Comparison of ENCODE assay signal across 25 cellular contexts in the genomic region with DNA sequence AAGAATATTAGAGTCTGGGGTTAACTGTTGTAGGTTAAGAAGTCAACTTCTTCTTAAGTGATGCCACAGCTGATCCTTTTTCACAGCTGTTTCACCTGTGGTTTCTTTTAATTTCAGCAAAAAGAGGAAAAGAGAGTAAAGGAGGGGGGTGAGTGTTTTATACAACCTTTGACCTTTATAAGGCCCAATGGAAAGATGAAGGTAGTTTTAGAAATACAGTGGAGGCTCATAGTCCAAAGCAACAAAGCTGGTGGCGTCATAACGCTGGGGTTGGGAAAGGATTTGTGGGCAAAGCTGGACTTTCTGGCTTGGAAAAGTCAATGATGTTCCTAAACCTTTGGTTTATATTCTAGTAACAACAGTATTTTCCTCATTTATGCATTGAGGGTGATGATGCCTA.
"Had no signal": no experiment of that assay in that cellular context is flagged by ENCODE, and none has a peak within 500 bp of the region (broad histone marks: within the 10 kb centered on the region; RNA-seq: fewer than 3 reads in every experiment).

No MANE protein-coding gene starts in this region.

- H3K4me1 ChIP-seq: prostate gland, right atrium auricular region, transverse colon had no signal

- H3K9me3 ChIP-seq: body of pancreas, esophagus squamous epithelium, gastrocnemius medialis, ovary, prostate gland, right atrium auricular region, transverse colon had no signal

- H3K27me3 Mint-ChIP-seq: natural killer cell treated with Interleukin-12 subunit alpha and Interleukin-12 subunit beta and Interleukin-15 and Interleukin-18, amount 100 ng/mL, for 72 hours had no signal

- H3K27me3 ChIP-seq: body of pancreas, cardiac muscle cell, esophagus squamous epithelium, gastrocnemius medialis, ovary, right atrium auricular region, transverse colon had no signal

- H3K36me3 ChIP-seq: ovary, prostate gland had no signal

- ATAC-seq: activated T-cell treated with anti-CD3 and anti-CD28 coated beads, Interleukin-2, amount 50 U/mL, for 4 hours; body of pancreas; gastrocnemius medialis; left ventricle myocardium superior; natural killer cell treated with Interleukin-12 subunit alpha and Interleukin-12 subunit beta and Interleukin-15 and Interleukin-18, amount 100 ng/mL, for 72 hours had no signal

- H3K4me3 Mint-ChIP-seq: activated T-cell treated with anti-CD3 and anti-CD28 coated beads, Interleukin-2, amount 50 U/mL, for 4 hours; endodermal cell; natural killer cell treated with Interleukin-12 subunit alpha and Interleukin-12 subunit beta and Interleukin-15 and Interleukin-18, amount 100 ng/mL, for 72 hours; T-helper 2 cell treated with Interferon-gamma antibody and Interleukin-4, amounts not matched to agents 5 μg/mL and 100 μg/mL, for 36 hours had no signal

- DNase-seq: activated CD4-positive, alpha-beta T cell treated with anti-CD3 and anti-CD28 coated beads, Interleukin-2, amount 50 U/mL, for 1 hour; activated CD4-positive, CD25-positive, alpha-beta regulatory T cell treated with anti-CD3 and anti-CD28 coated beads, Interleukin-2, amount 50 U/mL, for 72 hours; activated CD8-positive, alpha-beta memory T cell treated with anti-CD3 and anti-CD28 coated beads for 24 hours; activated CD8-positive, alpha-beta memory T cell treated with anti-CD3 and anti-CD28 coated beads, Interleukin-2, amount 50 U/mL, for 48 hours; activated gamma-delta T cell; activated T-cell treated with anti-CD3 and anti-CD28 coated beads, Interleukin-2, amount 50 U/mL, for 4 hours; anterior cingulate cortex; body of pancreas; cortex of kidney; endodermal cell; esophagus squamous epithelium; gastrocnemius medialis; head of caudate nucleus; hypothalamus; left ventricle myocardium superior; ovary; stimulated activated CD4-positive, alpha-beta T cell treated with anti-CD3 and anti-CD28 coated beads, Interleukin-12 subunit alpha, Interleukin-12 subunit beta, amount 100 ng/mL, for 4 hours; stimulated activated CD4-positive, alpha-beta T cell treated with anti-CD3 and anti-CD28 coated beads, Interleukin-4, amount 100 ng/mL, for 4 hours; transverse colon; WERI-Rb-1 had no signal

- H3K27ac Mint-ChIP-seq: endodermal cell; natural killer cell treated with Interleukin-12 subunit alpha and Interleukin-12 subunit beta and Interleukin-15 and Interleukin-18, amount 100 ng/mL, for 72 hours; T-helper 2 cell treated with Interferon-gamma antibody and Interleukin-4, amounts not matched to agents 5 μg/mL and 100 μg/mL, for 36 hours had no signal

- H3K4me3 ChIP-seq: body of pancreas, cardiac muscle cell, esophagus squamous epithelium, gastrocnemius medialis, ovary, prostate gland, right atrium auricular region, transverse colon had no signal

- H3K9me3 Mint-ChIP-seq: activated T-cell treated with anti-CD3 and anti-CD28 coated beads, Interleukin-2, amount 50 U/mL, for 4 hours; endodermal cell; natural killer cell treated with Interleukin-12 subunit alpha and Interleukin-12 subunit beta and Interleukin-15 and Interleukin-18, amount 100 ng/mL, for 72 hours; T-helper 2 cell treated with Interferon-gamma antibody and Interleukin-4, amounts not matched to agents 5 μg/mL and 100 μg/mL, for 36 hours had no signal

- H3K27ac ChIP-seq: body of pancreas, cardiac muscle cell, esophagus squamous epithelium, ovary, prostate gland, right atrium auricular region, transverse colon, WERI-Rb-1 had no signal
